ENCODE assay signal across 18 cellular contexts in genomic region chrX:9269134-9269533, GRCh38.
DNase-seq lines count a peak whose midpoint lies in the region; ATAC-seq, FAIRE-seq and TF ChIP-seq lines count a peak whose summit lies in the region.
"Had no signal": no experiment of that assay in that cellular context is flagged by ENCODE, and none has a peak within 500 bp of the region (broad histone marks: within the 10 kb centered on the region; RNA-seq: fewer than 3 reads in every experiment).

No MANE protein-coding gene starts in this region.

- WGBS in hepatocyte (ENCODE audit: low lambda C conversion rate, missing lambda C conversion rate): 90% methylated on average over 4 of the region's 4 CpGs
- 37% methylated on average over 4 of the region's 4 CpGs for WGBS in right lobe of liver (ENCODE audit: insufficient coverage, low coverage, low lambda C conversion rate, missing lambda C conversion rate)

- no peaks in the 10 kb centered on the region for H3K79me2 ChIP-seq in hepatocyte

- H3K9me3 ChIP-seq in hepatocyte (ENCODE audit: low read depth) (no peaks in the 10 kb centered on the region), right lobe of liver (no peaks in the 10 kb centered on the region)
- H3K9me3 ChIP-seq: HAP-1 had no signal

- peak; percentile 71 to 85 (median 72) for ATAC-seq in right lobe of liver
- ATAC-seq: K562 had no signal

- FAIRE-seq in GM12892 (lab: Jason Lieb, UNC): peak; percentile 5
- FAIRE-seq in RCC 7860 (lab: Jason Lieb, UNC): no peak
- FAIRE-seq: GM19239, K562 had no signal

- H3K27ac ChIP-seq in hepatocyte (no peak overlapping the region), right lobe of liver (peak overlapping the region in 2 of 3 donors; percentile 7 to 25)
- H3K27ac ChIP-seq: C4-2B had no signal

- no peak overlapping the region for H3K4me2 ChIP-seq in hepatocyte

- no peaks in the 10 kb centered on the region for H3K9me2 ChIP-seq in hepatocyte (replicated peaks; ENCODE audit: insufficient read depth)

- no peaks in the 10 kb centered on the region for H3K36me3 ChIP-seq in hepatocyte (replicated peaks; ENCODE audit: insufficient read depth, low read depth)
- no peaks in the 10 kb centered on the region for H3K36me3 ChIP-seq in right lobe of liver
- H3K36me3 ChIP-seq: HAP-1 had no signal

- H3K4me1 ChIP-seq in hepatocyte (ENCODE audit: insufficient read depth): no peaks in the 10 kb centered on the region
- peaks cover 0 to 19% (median 7%) of the 10 kb centered on the region in 4 donors for H3K4me1 ChIP-seq in right lobe of liver
- H3K4me1 ChIP-seq: HAP-1 had no signal

- no peaks in the 10 kb centered on the region for H3K27me3 ChIP-seq in hepatocyte
- H3K27me3 ChIP-seq in right lobe of liver: no peaks in the 10 kb centered on the region

- no peaks in the 10 kb centered on the region for H4K20me1 ChIP-seq in hepatocyte (ENCODE audit: insufficient read depth, poor library complexity, severe bottlenecking)

- intact Hi-C loops in right lobe of liver (cut with DNase I): no loop called here

- no peak for TF ChIP-seq POLR2A in GM12892 (IDR thresholded peaks at IDR 0.05; ENCODE audit: low read depth, low read length)
- no peak for TF ChIP-seq POLR2A in right lobe of liver (IDR thresholded peaks at IDR 0.05)

- no peak for TF ChIP-seq CTCF in hepatocyte (IDR thresholded peaks at IDR 0.05; ENCODE audit: poor library complexity)
- TF ChIP-seq CTCF in right lobe of liver (IDR thresholded peaks at IDR 0.05): no peak

- DNase-seq in GM12892 (ENCODE audit: insufficient read length) (no peak), hepatocyte (ENCODE audit: low spot score) (peak; percentile 23), right lobe of liver (peak in 1 of 3 donors; percentile 59), AG20443 (ENCODE audit: low spot score) (no peak), SKM-1 (lab: John Stamatoyannopoulos, UW; ENCODE audit: unreplicated experiment) (no peak), RCC 7860 (ENCODE audit: low spot score) (no peak), cortex of kidney (lab: John Stamatoyannopoulos, UW) (no peak)
- DNase-seq: ACHN; AML-193; CD4-positive, alpha-beta T cell; DMS153; DMS79; GDM1; IMR-90 had no signal

- no peak overlapping the region for H3K4me3 ChIP-seq in hepatocyte
- H3K4me3 ChIP-seq in right lobe of liver: no peak overlapping the region
- H3K4me3 ChIP-seq: HAP-1, K562 had no signal

- H2AFZ ChIP-seq in hepatocyte: no peak overlapping the region
